ENCODE assay signal across 11 cellular contexts in the genomic region with DNA sequence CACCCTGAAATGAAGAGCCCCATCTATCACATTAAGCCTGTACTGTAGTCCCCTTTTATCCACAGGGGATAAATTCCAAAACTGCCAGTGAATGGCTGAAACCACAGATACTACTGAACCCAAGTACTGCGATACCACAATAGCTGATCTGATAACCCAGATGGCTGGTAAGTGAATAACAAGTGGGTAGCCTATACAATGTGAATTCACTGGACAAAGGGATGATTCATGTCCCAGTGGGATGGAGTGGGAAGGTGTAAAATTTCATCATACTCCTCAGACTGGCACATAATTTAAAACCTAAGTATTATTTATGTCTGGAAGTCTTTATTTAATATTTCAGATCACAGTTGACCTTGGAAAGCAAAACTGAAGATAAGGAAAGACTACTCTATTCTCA.
A peak's percentile ranks its signal among the peaks of the same experiment; 100 is the strongest.
DNase-seq lines count a peak whose midpoint lies in the region; ATAC-seq, FAIRE-seq and TF ChIP-seq lines count a peak whose summit lies in the region.
"Had no signal": no experiment of that assay in that cellular context is flagged by ENCODE, and none has a peak within 500 bp of the region (broad histone marks: within the 10 kb centered on the region; RNA-seq: fewer than 3 reads in every experiment).

No MANE protein-coding gene starts in this region.

- H3K4me3 Mint-ChIP-seq in activated CD4-positive, alpha-beta T cell treated with anti-CD3 and anti-CD28 coated beads, Interleukin-2, amount 10 ng/mL, durations not matched to agents 24 days and 14 days, result no peak overlapping the region

- peak; percentile 43 for DNase-seq in activated CD4-positive, alpha-beta T cell treated with anti-CD3 and anti-CD28 coated beads, Interleukin-2, amount 10 ng/mL, durations not matched to agents 24 days and 14 days
- no peak for DNase-seq in activated CD4-positive, alpha-beta T cell treated with anti-CD3 and anti-CD28 coated beads, Interleukin-2, amount 50 U/mL, for 48 hours
- DNase-seq in SK-MEL-5 (ENCODE audit: low read depth, low spot score), result peak; percentile 51
- DNase-seq in fibroblast of peridontal ligament (ENCODE audit: extremely low read depth), result peak; percentile 21
- DNase-seq in urothelium cell line (ENCODE audit: low spot score), result peak; percentile 58
- no peak for DNase-seq in NCI-H1105 (lab: John Stamatoyannopoulos, UW)
- no peak for DNase-seq in upper lobe of right lung
- DNase-seq in MG63, result no peak
- DNase-seq: activated naive CD4-positive, alpha-beta T cell; NCI-H526; small intestine had no signal

- ATAC-seq in upper lobe of right lung, result no peak

- peaks cover 18% of the 10 kb centered on the region for H3K9me3 ChIP-seq in upper lobe of right lung
- no peaks in the 10 kb centered on the region for H3K9me3 ChIP-seq in MG63

- intact Hi-C loops in activated CD4-positive, alpha-beta T cell treated with anti-CD3 and anti-CD28 coated beads, Interleukin-2, amount 10 ng/mL, durations not matched to agents 24 days and 14 days (cut with micrococcal nuclease), result no loop called here
- intact Hi-C loops in upper lobe of right lung (cut with DNase I), result no loop called here

- no peaks in the 10 kb centered on the region for H3K36me3 ChIP-seq in upper lobe of right lung
- no peaks in the 10 kb centered on the region for H3K36me3 ChIP-seq in MG63

- H3K27me3 ChIP-seq in upper lobe of right lung (no peaks in the 10 kb centered on the region), MG63 (no peaks in the 10 kb centered on the region)

- H3K27ac ChIP-seq in upper lobe of right lung, result no peak overlapping the region

- peaks cover 8% of the 10 kb centered on the region for H3K36me3 Mint-ChIP-seq in activated CD4-positive, alpha-beta T cell treated with anti-CD3 and anti-CD28 coated beads, Interleukin-2, amount 10 ng/mL, durations not matched to agents 24 days and 14 days (ENCODE audit: low read depth)

- peak; percentile 93 for FAIRE-seq in urothelium cell line (lab: Jason Lieb, UNC)
- FAIRE-seq: small intestine had no signal

- no peaks in the 10 kb centered on the region for H3K4me1 ChIP-seq in upper lobe of right lung

- no peak overlapping the region for H3K27ac Mint-ChIP-seq in activated CD4-positive, alpha-beta T cell treated with anti-CD3 and anti-CD28 coated beads, Interleukin-2, amount 10 ng/mL, durations not matched to agents 24 days and 14 days

- H3K4me1 Mint-ChIP-seq in activated CD4-positive, alpha-beta T cell treated with anti-CD3 and anti-CD28 coated beads, Interleukin-2, amount 10 ng/mL, durations not matched to agents 24 days and 14 days, result peaks cover 11% of the 10 kb centered on the region

- H3K4me3 ChIP-seq in upper lobe of right lung, result no peak overlapping the region
- no peak overlapping the region for H3K4me3 ChIP-seq in MG63

- in situ Hi-C loops in SK-MEL-5 (cut with HindIII; ENCODE audit: low pct_unique_long_range_greater_than_20kb, low sequenced_read_pairs), result no loop called here

- H3K9me3 Mint-ChIP-seq in activated CD4-positive, alpha-beta T cell treated with anti-CD3 and anti-CD28 coated beads, Interleukin-2, amount 10 ng/mL, durations not matched to agents 24 days and 14 days, result peaks cover 26% of the 10 kb centered on the region

- no peaks in the 10 kb centered on the region for H3K27me3 Mint-ChIP-seq in activated CD4-positive, alpha-beta T cell treated with anti-CD3 and anti-CD28 coated beads, Interleukin-2, amount 10 ng/mL, durations not matched to agents 24 days and 14 days

- no peak for TF ChIP-seq CTCF in upper lobe of right lung (IDR thresholded peaks at IDR 0.05)

Comparison
In these comparisons a context has a peak if more than half of its experiments do, and no peak if none do; other contexts are left out.
1. DNase-seq: peak in activated CD4-positive, alpha-beta T cell treated with anti-CD3 and anti-CD28 coated beads, Interleukin-2, amount 10 ng/mL, durations not matched to agents 24 days and 14 days (single experiment), SK-MEL-5 (single experiment), fibroblast of peridontal ligament (single experiment) and urothelium cell line (single experiment); none in activated CD4-positive, alpha-beta T cell treated with anti-CD3 and anti-CD28 coated beads, Interleukin-2, amount 50 U/mL, for 48 hours (0 of 2), NCI-H1105 (single experiment), upper lobe of right lung (single experiment) and MG63 (single experiment).